ENCODE assay signal across 28 cellular contexts in the genomic region with DNA sequence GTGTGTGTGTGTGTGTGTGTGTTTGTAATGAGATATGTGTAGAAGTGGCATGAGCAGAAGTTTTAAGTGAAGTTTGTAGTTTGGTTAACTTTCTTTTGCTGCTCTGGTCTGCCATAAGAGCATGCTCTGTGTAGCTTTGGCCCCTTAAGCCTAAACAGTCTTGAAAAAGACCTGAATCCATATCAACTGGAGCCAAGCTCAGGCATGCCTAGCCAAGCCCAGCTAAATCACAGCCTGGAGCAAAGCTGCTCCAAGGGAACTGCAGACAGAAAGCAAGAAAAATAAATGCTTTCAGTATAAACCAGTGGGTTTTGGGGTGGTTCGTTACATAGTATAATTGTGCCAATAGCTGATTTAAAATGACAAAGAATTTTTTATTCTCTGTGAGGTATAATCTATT.
"Had no signal": no experiment of that assay in that cellular context is flagged by ENCODE, and none has a peak within 500 bp of the region (broad histone marks: within the 10 kb centered on the region; RNA-seq: fewer than 3 reads in every experiment).

No MANE protein-coding gene starts in this region.

- ATAC-seq: activated T-helper 17 cell treated with anti-CD3 and anti-CD28 coated beads, Interleukin-2, amount 50 U/mL, for 72 hours; gastrocnemius medialis; left cardiac atrium; left ventricle myocardium superior; pancreas; stimulated activated effector memory CD8-positive, alpha-beta T cell treated with anti-CD3 and anti-CD28 coated beads, Interleukin-12 subunit alpha, Interleukin-12 subunit beta, amount 100 ng/mL, for 72 hours had no signal

- H3K27ac ChIP-seq: gastrocnemius medialis, pancreas, prostate gland, sigmoid colon, thoracic aorta had no signal

- H3K9me3 ChIP-seq: gastrocnemius medialis, pancreas, prostate gland, sigmoid colon, thoracic aorta had no signal

- H3K4me3 ChIP-seq: gastrocnemius medialis, pancreas, prostate gland, sigmoid colon, thoracic aorta had no signal

- H3K4me1 ChIP-seq: gastrocnemius medialis, pancreas, prostate gland, sigmoid colon had no signal

- H3K36me3 ChIP-seq: gastrocnemius medialis, pancreas, prostate gland, sigmoid colon, thoracic aorta had no signal

- DNase-seq: activated CD4-positive, alpha-beta memory T cell treated with anti-CD3 and anti-CD28 coated beads, Interleukin-2, amount 10 ng/mL, durations not matched to agents 7 days and 5 days; activated CD4-positive, alpha-beta T cell treated with anti-CD3 and anti-CD28 coated beads for 1 hour; activated CD4-positive, alpha-beta T cell treated with anti-CD3 and anti-CD28 coated beads, Interleukin-2, amount 10 ng/mL, durations not matched to agents 7 days and 5 days; activated CD8-positive, alpha-beta memory T cell treated with anti-CD3 and anti-CD28 coated beads, Interleukin-2, amount 50 U/mL, for 48 hours; activated gamma-delta T cell treated with Interleukin-2 at 50 U/mL for 16 hours; activated naive CD4-positive, alpha-beta T cell treated with anti-CD3 and anti-CD28 coated beads, Interleukin-2, amount 50 U/mL, for 16 hours; activated T-cell treated with anti-CD3 and anti-CD28 coated beads, Interleukin-2, amount 50 U/mL, for 24 hours; amniotic stem cell; endodermal cell; gastrocnemius medialis; glutamatergic neuron; islet precursor cell; left cardiac atrium; left ventricle myocardium superior; naive B cell; nephron progenitor cell; nucleus accumbens; pancreas; retina; sigmoid colon; small intestine; stimulated activated CD4-positive, alpha-beta T cell treated with anti-CD3 and anti-CD28 coated beads, Interleukin-4, amount 100 ng/mL, for 24 hours; T1000; trophoblast cell had no signal

- H3K27me3 ChIP-seq: gastrocnemius medialis, pancreas, sigmoid colon had no signal
